1 cellular context compared by ENCODE assay signal in the genomic region with DNA sequence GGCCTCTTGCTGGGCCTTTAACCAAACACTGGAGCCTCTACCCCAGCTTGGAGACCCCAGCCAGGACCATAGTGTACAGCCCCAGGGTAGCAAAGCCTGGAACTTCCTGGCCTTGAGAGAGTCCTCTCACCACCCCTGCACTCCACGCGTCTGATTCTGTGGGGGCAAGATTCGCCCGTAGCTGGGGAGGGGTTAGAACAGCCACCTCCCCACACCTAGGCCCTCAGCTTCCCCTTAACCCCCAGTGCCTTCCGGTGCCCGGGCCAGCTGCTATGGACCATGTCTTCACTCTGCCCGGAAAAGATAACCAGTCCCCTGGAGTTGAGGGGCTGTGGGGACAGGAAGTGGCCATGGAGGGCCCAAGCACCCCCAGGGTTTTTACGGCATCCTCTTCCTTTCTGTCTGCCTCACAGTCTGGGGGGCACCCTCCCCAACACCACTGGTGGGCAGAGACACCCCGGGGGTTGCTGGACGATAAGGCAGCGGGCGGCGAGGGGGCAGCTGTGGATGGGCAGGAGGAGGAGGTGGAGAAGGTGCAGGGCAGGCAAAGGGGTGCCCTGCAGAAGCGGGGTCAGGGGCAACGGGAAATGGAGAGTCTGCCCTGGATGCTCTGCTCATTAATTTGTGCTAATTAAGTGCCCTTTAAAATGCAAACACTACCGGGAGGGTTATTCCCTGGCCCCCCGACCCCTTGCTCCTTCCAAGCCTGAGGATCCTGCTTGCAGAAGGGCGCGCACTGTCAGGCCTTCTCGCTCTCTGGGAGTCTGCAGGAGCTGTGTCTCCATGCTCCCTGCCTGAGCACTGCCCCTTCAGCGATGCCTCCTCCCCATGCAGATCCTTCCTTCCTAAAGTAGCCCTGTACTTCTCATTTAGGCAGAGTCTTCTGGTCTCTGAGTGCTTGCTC.
TF ChIP-seq lines count a peak whose summit lies in the region.

No MANE protein-coding gene starts in this region.

TF ChIP-seq in H1, 55 proteins besides CTCF, POLR2A, EP300 and RAD21:
- TF ChIP-seq TAF1 (IDR thresholded peaks at IDR 0.05; ENCODE audit: low read depth, low read length) (no peak), SUZ12 (IDR thresholded peaks at IDR 0.05; ENCODE audit: low read length) (no peak), BCL11A (IDR thresholded peaks at IDR 0.05; ENCODE audit: low read depth in 2 of 2, low read length in 2 of 2) (no peak), FOSL1 (IDR thresholded peaks at IDR 0.05; ENCODE audit: insufficient read depth, low read depth, low read length) (no peak), SP4 (IDR thresholded peaks at IDR 0.05; ENCODE audit: low read length) (no peak), RBBP5 (IDR thresholded peaks at IDR 0.05; ENCODE audit: borderline replicate concordance, low read depth, low read length) (no peak), ZNF274 (IDR thresholded peaks at IDR 0.05; ENCODE audit: borderline replicate concordance, extremely low read depth, low read length) (no peak), CTBP2 (IDR thresholded peaks at IDR 0.05; ENCODE audit: borderline replicate concordance, insufficient read depth, insufficient read length, low read length) (no peak), MAFK (IDR thresholded peaks at IDR 0.05; ENCODE audit: low read depth, low read length) (no peak), SP1 (IDR thresholded peaks at IDR 0.05; ENCODE audit: low read depth, low read length) (no peak), CBX5 (IDR thresholded peaks at IDR 0.05; ENCODE audit: low read depth, low read length) (no peak), SIRT6 (IDR thresholded peaks at IDR 0.05; ENCODE audit: low read length) (no peak)
- TF ChIP-seq, protein P1, sequence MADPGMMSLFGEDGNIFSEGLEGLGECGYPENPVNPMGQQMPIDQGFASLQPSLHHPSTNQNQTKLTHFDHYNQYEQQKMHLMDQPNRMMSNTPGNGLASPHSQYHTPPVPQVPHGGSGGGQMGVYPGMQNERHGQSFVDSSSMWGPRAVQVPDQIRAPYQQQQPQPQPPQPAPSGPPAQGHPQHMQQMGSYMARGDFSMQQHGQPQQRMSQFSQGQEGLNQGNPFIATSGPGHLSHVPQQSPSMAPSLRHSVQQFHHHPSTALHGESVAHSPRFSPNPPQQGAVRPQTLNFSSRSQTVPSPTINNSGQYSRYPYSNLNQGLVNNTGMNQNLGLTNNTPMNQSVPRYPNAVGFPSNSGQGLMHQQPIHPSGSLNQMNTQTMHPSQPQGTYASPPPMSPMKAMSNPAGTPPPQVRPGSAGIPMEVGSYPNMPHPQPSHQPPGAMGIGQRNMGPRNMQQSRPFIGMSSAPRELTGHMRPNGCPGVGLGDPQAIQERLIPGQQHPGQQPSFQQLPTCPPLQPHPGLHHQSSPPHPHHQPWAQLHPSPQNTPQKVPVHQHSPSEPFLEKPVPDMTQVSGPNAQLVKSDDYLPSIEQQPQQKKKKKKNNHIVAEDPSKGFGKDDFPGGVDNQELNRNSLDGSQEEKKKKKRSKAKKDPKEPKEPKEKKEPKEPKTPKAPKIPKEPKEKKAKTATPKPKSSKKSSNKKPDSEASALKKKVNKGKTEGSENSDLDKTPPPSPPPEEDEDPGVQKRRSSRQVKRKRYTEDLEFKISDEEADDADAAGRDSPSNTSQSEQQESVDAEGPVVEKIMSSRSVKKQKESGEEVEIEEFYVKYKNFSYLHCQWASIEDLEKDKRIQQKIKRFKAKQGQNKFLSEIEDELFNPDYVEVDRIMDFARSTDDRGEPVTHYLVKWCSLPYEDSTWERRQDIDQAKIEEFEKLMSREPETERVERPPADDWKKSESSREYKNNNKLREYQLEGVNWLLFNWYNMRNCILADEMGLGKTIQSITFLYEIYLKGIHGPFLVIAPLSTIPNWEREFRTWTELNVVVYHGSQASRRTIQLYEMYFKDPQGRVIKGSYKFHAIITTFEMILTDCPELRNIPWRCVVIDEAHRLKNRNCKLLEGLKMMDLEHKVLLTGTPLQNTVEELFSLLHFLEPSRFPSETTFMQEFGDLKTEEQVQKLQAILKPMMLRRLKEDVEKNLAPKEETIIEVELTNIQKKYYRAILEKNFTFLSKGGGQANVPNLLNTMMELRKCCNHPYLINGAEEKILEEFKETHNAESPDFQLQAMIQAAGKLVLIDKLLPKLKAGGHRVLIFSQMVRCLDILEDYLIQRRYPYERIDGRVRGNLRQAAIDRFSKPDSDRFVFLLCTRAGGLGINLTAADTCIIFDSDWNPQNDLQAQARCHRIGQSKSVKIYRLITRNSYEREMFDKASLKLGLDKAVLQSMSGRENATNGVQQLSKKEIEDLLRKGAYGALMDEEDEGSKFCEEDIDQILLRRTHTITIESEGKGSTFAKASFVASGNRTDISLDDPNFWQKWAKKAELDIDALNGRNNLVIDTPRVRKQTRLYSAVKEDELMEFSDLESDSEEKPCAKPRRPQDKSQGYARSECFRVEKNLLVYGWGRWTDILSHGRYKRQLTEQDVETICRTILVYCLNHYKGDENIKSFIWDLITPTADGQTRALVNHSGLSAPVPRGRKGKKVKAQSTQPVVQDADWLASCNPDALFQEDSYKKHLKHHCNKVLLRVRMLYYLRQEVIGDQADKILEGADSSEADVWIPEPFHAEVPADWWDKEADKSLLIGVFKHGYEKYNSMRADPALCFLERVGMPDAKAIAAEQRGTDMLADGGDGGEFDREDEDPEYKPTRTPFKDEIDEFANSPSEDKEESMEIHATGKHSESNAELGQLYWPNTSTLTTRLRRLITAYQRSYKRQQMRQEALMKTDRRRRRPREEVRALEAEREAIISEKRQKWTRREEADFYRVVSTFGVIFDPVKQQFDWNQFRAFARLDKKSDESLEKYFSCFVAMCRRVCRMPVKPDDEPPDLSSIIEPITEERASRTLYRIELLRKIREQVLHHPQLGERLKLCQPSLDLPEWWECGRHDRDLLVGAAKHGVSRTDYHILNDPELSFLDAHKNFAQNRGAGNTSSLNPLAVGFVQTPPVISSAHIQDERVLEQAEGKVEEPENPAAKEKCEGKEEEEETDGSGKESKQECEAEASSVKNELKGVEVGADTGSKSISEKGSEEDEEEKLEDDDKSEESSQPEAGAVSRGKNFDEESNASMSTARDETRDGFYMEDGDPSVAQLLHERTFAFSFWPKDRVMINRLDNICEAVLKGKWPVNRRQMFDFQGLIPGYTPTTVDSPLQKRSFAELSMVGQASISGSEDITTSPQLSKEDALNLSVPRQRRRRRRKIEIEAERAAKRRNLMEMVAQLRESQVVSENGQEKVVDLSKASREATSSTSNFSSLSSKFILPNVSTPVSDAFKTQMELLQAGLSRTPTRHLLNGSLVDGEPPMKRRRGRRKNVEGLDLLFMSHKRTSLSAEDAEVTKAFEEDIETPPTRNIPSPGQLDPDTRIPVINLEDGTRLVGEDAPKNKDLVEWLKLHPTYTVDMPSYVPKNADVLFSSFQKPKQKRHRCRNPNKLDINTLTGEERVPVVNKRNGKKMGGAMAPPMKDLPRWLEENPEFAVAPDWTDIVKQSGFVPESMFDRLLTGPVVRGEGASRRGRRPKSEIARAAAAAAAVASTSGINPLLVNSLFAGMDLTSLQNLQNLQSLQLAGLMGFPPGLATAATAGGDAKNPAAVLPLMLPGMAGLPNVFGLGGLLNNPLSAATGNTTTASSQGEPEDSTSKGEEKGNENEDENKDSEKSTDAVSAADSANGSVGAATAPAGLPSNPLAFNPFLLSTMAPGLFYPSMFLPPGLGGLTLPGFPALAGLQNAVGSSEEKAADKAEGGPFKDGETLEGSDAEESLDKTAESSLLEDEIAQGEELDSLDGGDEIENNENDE (IDR thresholded peaks at IDR 0.05; ENCODE audit: insufficient replicate concordance, low read length) = no peak
